ENCODE assay signal across 1 cellular context in the genomic region with DNA sequence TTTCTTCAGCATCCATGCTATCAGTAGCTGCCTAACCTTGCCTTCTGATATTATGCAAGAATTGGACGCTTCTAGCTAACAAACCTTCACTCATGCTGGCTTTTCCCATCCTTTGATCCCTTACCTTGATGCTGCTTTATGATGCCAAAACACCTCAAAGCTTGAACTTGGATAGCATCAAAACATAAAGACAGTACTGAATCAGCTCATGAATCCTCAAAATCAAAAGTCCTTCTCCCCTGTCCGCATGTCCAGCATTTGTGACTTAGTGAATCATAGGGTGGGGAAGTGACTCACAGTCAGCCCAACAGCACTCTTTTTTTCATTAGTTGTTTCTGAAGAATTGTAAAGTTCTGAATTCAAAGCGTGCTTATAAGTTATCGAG.
TF ChIP-seq lines count a peak whose summit lies in the region.

No MANE protein-coding gene starts in this region.

TF ChIP-seq in SK-N-SH, 30 proteins besides CTCF, POLR2A, EP300 and RAD21 (continued from another document):
- TF ChIP-seq, protein P1, sequence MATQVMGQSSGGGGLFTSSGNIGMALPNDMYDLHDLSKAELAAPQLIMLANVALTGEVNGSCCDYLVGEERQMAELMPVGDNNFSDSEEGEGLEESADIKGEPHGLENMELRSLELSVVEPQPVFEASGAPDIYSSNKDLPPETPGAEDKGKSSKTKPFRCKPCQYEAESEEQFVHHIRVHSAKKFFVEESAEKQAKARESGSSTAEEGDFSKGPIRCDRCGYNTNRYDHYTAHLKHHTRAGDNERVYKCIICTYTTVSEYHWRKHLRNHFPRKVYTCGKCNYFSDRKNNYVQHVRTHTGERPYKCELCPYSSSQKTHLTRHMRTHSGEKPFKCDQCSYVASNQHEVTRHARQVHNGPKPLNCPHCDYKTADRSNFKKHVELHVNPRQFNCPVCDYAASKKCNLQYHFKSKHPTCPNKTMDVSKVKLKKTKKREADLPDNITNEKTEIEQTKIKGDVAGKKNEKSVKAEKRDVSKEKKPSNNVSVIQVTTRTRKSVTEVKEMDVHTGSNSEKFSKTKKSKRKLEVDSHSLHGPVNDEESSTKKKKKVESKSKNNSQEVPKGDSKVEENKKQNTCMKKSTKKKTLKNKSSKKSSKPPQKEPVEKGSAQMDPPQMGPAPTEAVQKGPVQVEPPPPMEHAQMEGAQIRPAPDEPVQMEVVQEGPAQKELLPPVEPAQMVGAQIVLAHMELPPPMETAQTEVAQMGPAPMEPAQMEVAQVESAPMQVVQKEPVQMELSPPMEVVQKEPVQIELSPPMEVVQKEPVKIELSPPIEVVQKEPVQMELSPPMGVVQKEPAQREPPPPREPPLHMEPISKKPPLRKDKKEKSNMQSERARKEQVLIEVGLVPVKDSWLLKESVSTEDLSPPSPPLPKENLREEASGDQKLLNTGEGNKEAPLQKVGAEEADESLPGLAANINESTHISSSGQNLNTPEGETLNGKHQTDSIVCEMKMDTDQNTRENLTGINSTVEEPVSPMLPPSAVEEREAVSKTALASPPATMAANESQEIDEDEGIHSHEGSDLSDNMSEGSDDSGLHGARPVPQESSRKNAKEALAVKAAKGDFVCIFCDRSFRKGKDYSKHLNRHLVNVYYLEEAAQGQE (IDR thresholded peaks at IDR 0.05; ENCODE audit: low read depth, low read length), result peak; percentile 68
- TF ChIP-seq EZH2phosphoT487 (IDR thresholded peaks at IDR 0.05; ENCODE audit: borderline replicate concordance, low read depth) (no peak), MEF2A (IDR thresholded peaks at IDR 0.05; ENCODE audit: borderline replicate concordance, low read depth) (no peak), FOXM1 (IDR thresholded peaks at IDR 0.05; ENCODE audit: low read depth) (no peak), TCF12 (IDR thresholded peaks at IDR 0.05) (peak; percentile 87), RFX5 (IDR thresholded peaks at IDR 0.05; ENCODE audit: low read length) (no peak), JUND (IDR thresholded peaks at IDR 0.05) (peak; percentile 97), POLR2AphosphoS5 (IDR thresholded peaks at IDR 0.05; ENCODE audit: low read depth, low read length) (peak; percentile 67; the same call in 1 of the 2 replicates), FOSL2 (IDR thresholded peaks at IDR 0.05; ENCODE audit: borderline replicate concordance, low read depth) (peak; percentile 99)
- TF ChIP-seq, protein P2, sequence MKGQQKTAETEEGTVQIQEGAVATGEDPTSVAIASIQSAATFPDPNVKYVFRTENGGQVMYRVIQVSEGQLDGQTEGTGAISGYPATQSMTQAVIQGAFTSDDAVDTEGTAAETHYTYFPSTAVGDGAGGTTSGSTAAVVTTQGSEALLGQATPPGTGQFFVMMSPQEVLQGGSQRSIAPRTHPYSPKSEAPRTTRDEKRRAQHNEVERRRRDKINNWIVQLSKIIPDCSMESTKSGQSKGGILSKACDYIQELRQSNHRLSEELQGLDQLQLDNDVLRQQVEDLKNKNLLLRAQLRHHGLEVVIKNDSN (IDR thresholded peaks at IDR 0.05; ENCODE audit: borderline replicate concordance, low read depth), result 0 out of 2 replicates have a peak, but pooled peaks have one; percentile 5
- TF ChIP-seq, protein P3, sequence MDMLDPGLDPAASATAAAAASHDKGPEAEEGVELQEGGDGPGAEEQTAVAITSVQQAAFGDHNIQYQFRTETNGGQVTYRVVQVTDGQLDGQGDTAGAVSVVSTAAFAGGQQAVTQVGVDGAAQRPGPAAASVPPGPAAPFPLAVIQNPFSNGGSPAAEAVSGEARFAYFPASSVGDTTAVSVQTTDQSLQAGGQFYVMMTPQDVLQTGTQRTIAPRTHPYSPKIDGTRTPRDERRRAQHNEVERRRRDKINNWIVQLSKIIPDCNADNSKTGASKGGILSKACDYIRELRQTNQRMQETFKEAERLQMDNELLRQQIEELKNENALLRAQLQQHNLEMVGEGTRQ (IDR thresholded peaks at IDR 0.05; ENCODE audit: borderline replicate concordance, low read depth, low read length), result no peak
